In genomic region chr1:181443231-181443853, GRCh38 we compare ENCODE assay signal across 28 cellular contexts. TPM values are rescaled to one million over a fixed set of nuclear protein-coding genes. Genes with fewer than 3 reads are reported as not detected.
"Had no signal": no experiment of that assay in that cellular context is flagged by ENCODE, and none has a peak within 500 bp of the region (broad histone marks: within the 10 kb centered on the region; RNA-seq: fewer than 3 reads in every experiment).

No MANE protein-coding gene starts in this region.

- DNase-seq: activated CD4-positive, alpha-beta memory T cell treated with anti-CD3 and anti-CD28 coated beads for 36 hours; activated CD4-positive, alpha-beta T cell treated with anti-CD3 and anti-CD28 coated beads, Interleukin-2, amount 10 ng/mL, durations not matched to agents 24 days and 14 days; activated CD4-positive, CD25-positive, alpha-beta regulatory T cell treated with anti-CD3 and anti-CD28 coated beads, Interleukin-2, amount 50 U/mL, for 72 hours; activated CD8-positive, alpha-beta memory T cell treated with anti-CD3 and anti-CD28 coated beads, Interleukin-2, amount 50 U/mL, for 4 hours; activated gamma-delta T cell treated with Interleukin-2 at 50 U/mL for 16 hours; activated T-cell treated with anti-CD3 and anti-CD28 coated beads, Interleukin-2, amount 50 U/mL, for 1 hour; central memory CD4-positive, alpha-beta T cell; dermis blood vessel endothelial cell; effector CD8-positive, alpha-beta T cell; gastrocnemius medialis; glutamatergic neuron; left cardiac atrium; left ventricle myocardium superior; mucosa of descending colon; posterior cingulate gyrus; right cardiac atrium; spleen; stimulated activated naive CD4-positive, alpha-beta T cell; T1000; testis; WERI-Rb-1 had no signal

- H3K9me3 Mint-ChIP-seq: activated CD4-positive, alpha-beta memory T cell treated with anti-CD3 and anti-CD28 coated beads for 36 hours; activated CD4-positive, alpha-beta T cell treated with anti-CD3 and anti-CD28 coated beads, Interleukin-2, amount 10 ng/mL, durations not matched to agents 24 days and 14 days; activated naive CD4-positive, alpha-beta T cell treated with anti-CD3 and anti-CD28 coated beads, Interleukin-2, amount 50 U/mL, for 24 hours; activated T-helper 1 cell treated with anti-CD3 and anti-CD28 coated beads, Interleukin-12 subunit alpha, Interleukin-12 subunit beta, Interleukin-2, Interleukin-4 antibody, amounts not matched to agents 30 ng/mL and 10 ng/mL and 1 ng/mL, durations not matched to agents 14 hours and 24 hours and 36 hours; natural killer cell treated with Interleukin-12 subunit alpha and Interleukin-12 subunit beta and Interleukin-15 and Interleukin-18, amount 100 ng/mL, for 72 hours had no signal

- H3K4me3 Mint-ChIP-seq: activated CD4-positive, alpha-beta memory T cell treated with anti-CD3 and anti-CD28 coated beads for 36 hours; activated CD4-positive, alpha-beta T cell treated with anti-CD3 and anti-CD28 coated beads, Interleukin-2, amount 10 ng/mL, durations not matched to agents 24 days and 14 days; activated naive CD4-positive, alpha-beta T cell treated with anti-CD3 and anti-CD28 coated beads, Interleukin-2, amount 50 U/mL, for 24 hours; activated T-helper 1 cell treated with anti-CD3 and anti-CD28 coated beads, Interleukin-12 subunit alpha, Interleukin-12 subunit beta, Interleukin-2, Interleukin-4 antibody, amounts not matched to agents 30 ng/mL and 10 ng/mL and 1 ng/mL, durations not matched to agents 14 hours and 24 hours and 36 hours; natural killer cell treated with Interleukin-12 subunit alpha and Interleukin-12 subunit beta and Interleukin-15 and Interleukin-18, amount 100 ng/mL, for 72 hours had no signal

- H3K4me1 Mint-ChIP-seq: activated CD4-positive, alpha-beta T cell treated with anti-CD3 and anti-CD28 coated beads, Interleukin-2, amount 10 ng/mL, durations not matched to agents 24 days and 14 days; activated naive CD4-positive, alpha-beta T cell treated with anti-CD3 and anti-CD28 coated beads, Interleukin-2, amount 50 U/mL, for 24 hours had no signal

- H3K36me3 Mint-ChIP-seq: activated CD4-positive, alpha-beta memory T cell treated with anti-CD3 and anti-CD28 coated beads for 36 hours; activated naive CD4-positive, alpha-beta T cell treated with anti-CD3 and anti-CD28 coated beads, Interleukin-2, amount 50 U/mL, for 24 hours; natural killer cell treated with Interleukin-12 subunit alpha and Interleukin-12 subunit beta and Interleukin-15 and Interleukin-18, amount 100 ng/mL, for 72 hours had no signal

- H3K27ac Mint-ChIP-seq: activated CD4-positive, alpha-beta memory T cell treated with anti-CD3 and anti-CD28 coated beads for 36 hours; activated CD4-positive, alpha-beta T cell treated with anti-CD3 and anti-CD28 coated beads, Interleukin-2, amount 10 ng/mL, durations not matched to agents 24 days and 14 days; activated naive CD4-positive, alpha-beta T cell treated with anti-CD3 and anti-CD28 coated beads, Interleukin-2, amount 50 U/mL, for 24 hours; activated T-helper 1 cell treated with anti-CD3 and anti-CD28 coated beads, Interleukin-12 subunit alpha, Interleukin-12 subunit beta, Interleukin-2, Interleukin-4 antibody, amounts not matched to agents 30 ng/mL and 10 ng/mL and 1 ng/mL, durations not matched to agents 14 hours and 24 hours and 36 hours; natural killer cell treated with Interleukin-12 subunit alpha and Interleukin-12 subunit beta and Interleukin-15 and Interleukin-18, amount 100 ng/mL, for 72 hours had no signal

- ATAC-seq: gastrocnemius medialis; left cardiac atrium; left ventricle myocardium superior; mucosa of descending colon; natural killer cell treated with Interleukin-12 subunit alpha and Interleukin-12 subunit beta and Interleukin-15 and Interleukin-18, amount 100 ng/mL, for 72 hours; right cardiac atrium had no signal

- FAIRE-seq: endometrium, keratinocyte, urothelium cell line had no signal

- H3K27me3 Mint-ChIP-seq: activated CD4-positive, alpha-beta memory T cell treated with anti-CD3 and anti-CD28 coated beads for 36 hours; activated naive CD4-positive, alpha-beta T cell treated with anti-CD3 and anti-CD28 coated beads, Interleukin-2, amount 50 U/mL, for 24 hours had no signal

RNA-seq across cellular contexts. Expression of gene CACNA1E, which starts 40.0 kb away (rescaled TPM):
- total RNA-seq: activated CD4-positive, alpha-beta memory T cell treated with anti-CD3 and anti-CD28 coated beads for 36 hours; activated CD4-positive, alpha-beta T cell treated with anti-CD3 and anti-CD28 coated beads, Interleukin-2, amount 10 ng/mL, durations not matched to agents 24 days and 14 days; activated CD8-positive, alpha-beta memory T cell treated with anti-CD3 and anti-CD28 coated beads for 36 hours; activated T-helper 1 cell treated with anti-CD3 and anti-CD28 coated beads, Interleukin-12 subunit alpha, Interleukin-12 subunit beta, Interleukin-2, Interleukin-4 antibody, amounts not matched to agents 30 ng/mL and 10 ng/mL and 1 ng/mL, durations not matched to agents 14 hours and 24 hours and 36 hours; dermis blood vessel endothelial cell had no signal
